Comparison of ENCODE assay signal across 37 cellular contexts in genomic region chr3:178732824-178733223, GRCh38.
"Had no signal": no experiment of that assay in that cellular context is flagged by ENCODE, and none has a peak within 500 bp of the region (broad histone marks: within the 10 kb centered on the region; RNA-seq: fewer than 3 reads in every experiment).

No MANE protein-coding gene starts in this region.

- H3K4me1 Mint-ChIP-seq: activated B cell treated with CpG ODN at 0.5 μM for 24 hours; activated CD4-positive, alpha-beta T cell treated with anti-CD3 and anti-CD28 coated beads, Interleukin-2, amount 10 ng/mL, durations not matched to agents 24 days and 14 days; activated CD8-positive, alpha-beta memory T cell treated with anti-CD3 and anti-CD28 coated beads, Interleukin-2, amount 10 ng/mL, durations not matched to agents 7 days and 5 days; activated naive CD4-positive, alpha-beta T cell treated with anti-CD3 and anti-CD28 coated beads, Interleukin-2, amount 10 ng/mL, durations not matched to agents 7 days and 5 days; activated naive CD4-positive, alpha-beta T cell treated with anti-CD3 and anti-CD28 coated beads, Interleukin-2, amount 50 U/mL, for 24 hours; activated naive CD8-positive, alpha-beta T cell treated with anti-CD3 and anti-CD28 coated beads, Interleukin-2, amount 10 ng/mL, durations not matched to agents 7 days and 5 days; activated naive CD8-positive, alpha-beta T cell treated with anti-CD3 and anti-CD28 coated beads, Interleukin-2, amount 50 U/mL, for 24 hours; brain; central memory CD8-positive, alpha-beta T cell had no signal

- H3K27ac Mint-ChIP-seq: activated B cell treated with CpG ODN at 0.5 μM for 24 hours; activated CD4-positive, alpha-beta memory T cell treated with anti-CD3 and anti-CD28 coated beads for 36 hours; activated CD4-positive, alpha-beta T cell treated with anti-CD3 and anti-CD28 coated beads, Interleukin-2, amount 10 ng/mL, durations not matched to agents 24 days and 14 days; activated CD8-positive, alpha-beta memory T cell treated with anti-CD3 and anti-CD28 coated beads, Interleukin-2, amount 10 ng/mL, durations not matched to agents 7 days and 5 days; activated CD8-positive, alpha-beta T cell treated with anti-CD3 and anti-CD28 coated beads for 36 hours; activated naive CD4-positive, alpha-beta T cell treated with anti-CD3 and anti-CD28 coated beads, Interleukin-2, amount 10 ng/mL, durations not matched to agents 7 days and 5 days; activated naive CD4-positive, alpha-beta T cell treated with anti-CD3 and anti-CD28 coated beads, Interleukin-2, amount 50 U/mL, for 24 hours; activated naive CD8-positive, alpha-beta T cell; activated naive CD8-positive, alpha-beta T cell treated with anti-CD3 and anti-CD28 coated beads, Interleukin-2, amount 10 ng/mL, durations not matched to agents 7 days and 5 days; activated naive CD8-positive, alpha-beta T cell treated with anti-CD3 and anti-CD28 coated beads, Interleukin-2, amount 50 U/mL, for 24 hours; activated T-cell treated with anti-CD3 and anti-CD28 coated beads, Interleukin-2, amount 50 U/mL, for 24 hours; activated T-helper 2 cell treated with anti-CD3 and anti-CD28 coated beads, Interferon-gamma antibody, Interleukin-2, Interleukin-4, amounts not matched to agents 10 μg/mL and 5 μg/mL and 100 μg/mL, durations not matched to agents 14 hours and 24 hours and 36 hours; brain; T-helper 1 cell treated with Interleukin-12 subunit alpha and Interleukin-12 subunit beta and Interleukin-4 antibody, amounts not matched to agents 30 μg/mL and 1 μg/mL, for 36 hours; T-helper 2 cell treated with Interferon-gamma antibody and Interleukin-4, amounts not matched to agents 5 μg/mL and 100 μg/mL, for 36 hours had no signal

- H3K4me3 Mint-ChIP-seq: activated B cell treated with CpG ODN at 0.5 μM for 24 hours; activated CD4-positive, alpha-beta memory T cell treated with anti-CD3 and anti-CD28 coated beads for 36 hours; activated CD4-positive, alpha-beta T cell treated with anti-CD3 and anti-CD28 coated beads, Interleukin-2, amount 10 ng/mL, durations not matched to agents 24 days and 14 days; activated CD8-positive, alpha-beta memory T cell treated with anti-CD3 and anti-CD28 coated beads, Interleukin-2, amount 10 ng/mL, durations not matched to agents 7 days and 5 days; activated CD8-positive, alpha-beta T cell treated with anti-CD3 and anti-CD28 coated beads for 36 hours; activated naive CD4-positive, alpha-beta T cell treated with anti-CD3 and anti-CD28 coated beads, Interleukin-2, amount 10 ng/mL, durations not matched to agents 7 days and 5 days; activated naive CD4-positive, alpha-beta T cell treated with anti-CD3 and anti-CD28 coated beads, Interleukin-2, amount 50 U/mL, for 24 hours; activated naive CD8-positive, alpha-beta T cell; activated naive CD8-positive, alpha-beta T cell treated with anti-CD3 and anti-CD28 coated beads, Interleukin-2, amount 10 ng/mL, durations not matched to agents 7 days and 5 days; activated naive CD8-positive, alpha-beta T cell treated with anti-CD3 and anti-CD28 coated beads, Interleukin-2, amount 50 U/mL, for 24 hours; activated T-cell treated with anti-CD3 and anti-CD28 coated beads, Interleukin-2, amount 50 U/mL, for 24 hours; brain; central memory CD8-positive, alpha-beta T cell; T-helper 1 cell treated with Interleukin-12 subunit alpha and Interleukin-12 subunit beta and Interleukin-4 antibody, amounts not matched to agents 30 μg/mL and 1 μg/mL, for 36 hours; T-helper 2 cell treated with Interferon-gamma antibody and Interleukin-4, amounts not matched to agents 5 μg/mL and 100 μg/mL, for 36 hours had no signal

- ATAC-seq: activated CD8-positive, alpha-beta memory T cell treated with anti-CD3 and anti-CD28 coated beads, Interleukin-2, amount 10 ng/mL, durations not matched to agents 7 days and 5 days; activated CD8-positive, alpha-beta T cell treated with anti-CD3 and anti-CD28 coated beads for 36 hours; activated naive CD8-positive, alpha-beta T cell treated with anti-CD3 and anti-CD28 coated beads, Interleukin-2, amount 50 U/mL, for 24 hours had no signal

- H3K9me3 ChIP-seq: ascending aorta had no signal

- H3K27me3 ChIP-seq: ascending aorta, cardiac muscle cell had no signal

- H3K9me3 Mint-ChIP-seq: activated B cell treated with CpG ODN at 0.5 μM for 24 hours; activated CD4-positive, alpha-beta memory T cell treated with anti-CD3 and anti-CD28 coated beads for 36 hours; activated CD8-positive, alpha-beta T cell treated with anti-CD3 and anti-CD28 coated beads for 36 hours; activated naive CD4-positive, alpha-beta T cell treated with anti-CD3 and anti-CD28 coated beads, Interleukin-2, amount 10 ng/mL, durations not matched to agents 7 days and 5 days; activated naive CD4-positive, alpha-beta T cell treated with anti-CD3 and anti-CD28 coated beads, Interleukin-2, amount 50 U/mL, for 24 hours; activated naive CD8-positive, alpha-beta T cell treated with anti-CD3 and anti-CD28 coated beads, Interleukin-2, amount 10 ng/mL, durations not matched to agents 7 days and 5 days; activated naive CD8-positive, alpha-beta T cell treated with anti-CD3 and anti-CD28 coated beads, Interleukin-2, amount 50 U/mL, for 24 hours; activated T-cell treated with anti-CD3 and anti-CD28 coated beads, Interleukin-2, amount 50 U/mL, for 24 hours; activated T-helper 2 cell treated with anti-CD3 and anti-CD28 coated beads, Interferon-gamma antibody, Interleukin-2, Interleukin-4, amounts not matched to agents 10 μg/mL and 5 μg/mL and 100 μg/mL, durations not matched to agents 14 hours and 24 hours and 36 hours; T-helper 1 cell treated with Interleukin-12 subunit alpha and Interleukin-12 subunit beta and Interleukin-4 antibody, amounts not matched to agents 30 μg/mL and 1 μg/mL, for 36 hours; T-helper 2 cell treated with Interferon-gamma antibody and Interleukin-4, amounts not matched to agents 5 μg/mL and 100 μg/mL, for 36 hours had no signal

- H3K4me3 ChIP-seq: ascending aorta, cardiac muscle cell had no signal

- H3K27me3 Mint-ChIP-seq: activated B cell treated with CpG ODN at 0.5 μM for 24 hours; activated CD4-positive, alpha-beta memory T cell treated with anti-CD3 and anti-CD28 coated beads for 36 hours; activated CD4-positive, alpha-beta T cell treated with anti-CD3 and anti-CD28 coated beads, Interleukin-2, amount 10 ng/mL, durations not matched to agents 24 days and 14 days; activated CD8-positive, alpha-beta memory T cell treated with anti-CD3 and anti-CD28 coated beads, Interleukin-2, amount 10 ng/mL, durations not matched to agents 7 days and 5 days; activated naive CD4-positive, alpha-beta T cell treated with anti-CD3 and anti-CD28 coated beads, Interleukin-2, amount 10 ng/mL, durations not matched to agents 7 days and 5 days; activated naive CD4-positive, alpha-beta T cell treated with anti-CD3 and anti-CD28 coated beads, Interleukin-2, amount 50 U/mL, for 24 hours; activated naive CD8-positive, alpha-beta T cell; activated naive CD8-positive, alpha-beta T cell treated with anti-CD3 and anti-CD28 coated beads, Interleukin-2, amount 10 ng/mL, durations not matched to agents 7 days and 5 days; activated naive CD8-positive, alpha-beta T cell treated with anti-CD3 and anti-CD28 coated beads, Interleukin-2, amount 50 U/mL, for 24 hours; central memory CD8-positive, alpha-beta T cell had no signal

- FAIRE-seq: bronchial epithelial cell, colon, TTC549 had no signal

- H3K36me3 Mint-ChIP-seq: activated CD4-positive, alpha-beta memory T cell treated with anti-CD3 and anti-CD28 coated beads for 36 hours; activated CD8-positive, alpha-beta memory T cell treated with anti-CD3 and anti-CD28 coated beads, Interleukin-2, amount 10 ng/mL, durations not matched to agents 7 days and 5 days; activated naive CD4-positive, alpha-beta T cell treated with anti-CD3 and anti-CD28 coated beads, Interleukin-2, amount 10 ng/mL, durations not matched to agents 7 days and 5 days; activated naive CD4-positive, alpha-beta T cell treated with anti-CD3 and anti-CD28 coated beads, Interleukin-2, amount 50 U/mL, for 24 hours; activated naive CD8-positive, alpha-beta T cell; activated naive CD8-positive, alpha-beta T cell treated with anti-CD3 and anti-CD28 coated beads, Interleukin-2, amount 10 ng/mL, durations not matched to agents 7 days and 5 days; brain had no signal

- H3K27ac ChIP-seq: ascending aorta, cardiac muscle cell, VCaP had no signal

- H3K36me3 ChIP-seq: ascending aorta, cardiac muscle cell had no signal

- DNase-seq: activated B cell treated with CpG ODN at 0.5 μM for 24 hours; activated CD4-positive, alpha-beta memory T cell treated with anti-CD3 and anti-CD28 coated beads for 36 hours; activated CD4-positive, alpha-beta T cell treated with anti-CD3 and anti-CD28 coated beads for 4 hours; activated CD4-positive, alpha-beta T cell treated with anti-CD3 and anti-CD28 coated beads, Interleukin-2, amount 10 ng/mL, durations not matched to agents 24 days and 14 days; activated CD4-positive, alpha-beta T cell treated with anti-CD3 and anti-CD28 coated beads, Interleukin-2, amount 50 U/mL, for 1 hour; activated CD4-positive, alpha-beta T cell treated with anti-CD3 and anti-CD28 coated beads, Interleukin-2, amount 50 U/mL, for 4 hours; activated CD4-positive, CD25-positive, alpha-beta regulatory T cell treated with anti-CD3 and anti-CD28 coated beads, Interleukin-2, amount 50 U/mL, for 72 hours; activated CD8-positive, alpha-beta memory T cell treated with anti-CD3 and anti-CD28 coated beads for 24 hours; activated CD8-positive, alpha-beta memory T cell treated with anti-CD3 and anti-CD28 coated beads, Interleukin-2, amount 10 ng/mL, durations not matched to agents 7 days and 5 days; activated CD8-positive, alpha-beta memory T cell treated with anti-CD3 and anti-CD28 coated beads, Interleukin-2, amount 50 U/mL, for 48 hours; activated CD8-positive, alpha-beta T cell treated with anti-CD3 and anti-CD28 coated beads for 36 hours; activated effector memory CD4-positive, alpha-beta T cell treated with Interleukin-2 at 50 U/mL for 16 hours; activated gamma-delta T cell; activated naive CD4-positive, alpha-beta T cell treated with anti-CD3 and anti-CD28 coated beads, Interleukin-2, amount 10 ng/mL, durations not matched to agents 7 days and 5 days; activated naive CD4-positive, alpha-beta T cell treated with Interleukin-2 at 50 U/mL for 16 hours; activated naive CD8-positive, alpha-beta T cell treated with anti-CD3 and anti-CD28 coated beads, Interleukin-2, amount 10 ng/mL, durations not matched to agents 7 days and 5 days; activated naive CD8-positive, alpha-beta T cell treated with anti-CD3 and anti-CD28 coated beads, Interleukin-2, amount 50 U/mL, for 24 hours; activated T-cell treated with anti-CD3 and anti-CD28 coated beads, Interleukin-2, amount 50 U/mL, for 24 hours; activated T-cell treated with anti-CD3 and anti-CD28 coated beads, Interleukin-2, amount 50 U/mL, for 48 hours; amygdala; anterior cingulate cortex; caudate nucleus; T-helper 2 cell; T-helper 9 cell had no signal
